ENCODE assay signal across 11 cellular contexts in the genomic region with DNA sequence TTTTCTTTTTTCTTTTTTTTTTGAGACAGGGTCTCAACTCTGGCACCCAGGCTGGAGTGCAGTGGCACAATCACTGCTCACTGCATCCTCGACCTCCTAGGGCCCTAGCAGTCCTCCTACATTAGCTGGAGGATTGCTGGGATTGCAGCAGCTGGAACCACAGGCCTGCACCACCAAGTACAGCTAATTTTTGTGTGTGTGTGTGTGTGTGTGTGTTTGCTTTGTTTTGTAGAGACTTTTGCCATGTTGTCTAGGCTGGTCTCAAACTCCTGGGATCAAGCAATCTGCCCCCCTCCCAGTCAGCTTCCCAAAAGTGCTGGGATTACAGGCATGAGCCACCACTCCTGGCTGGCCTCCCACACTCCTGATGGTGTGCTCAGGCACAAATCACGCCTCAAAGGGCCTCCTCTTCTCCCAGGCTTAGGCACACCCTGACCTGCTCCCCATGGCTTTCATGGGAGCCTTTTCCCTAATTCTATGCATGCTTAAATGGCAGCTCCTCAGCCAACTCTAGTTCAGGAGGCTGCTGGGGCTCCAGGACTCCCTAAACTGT. TPM values are rescaled to one million over a fixed set of nuclear protein-coding genes. Genes with fewer than 3 reads are reported as not detected.
DNase-seq lines count a peak whose midpoint lies in the region; ATAC-seq and TF ChIP-seq lines count a peak whose summit lies in the region.
"Had no signal": no experiment of that assay in that cellular context is flagged by ENCODE, and none has a peak within 500 bp of the region (broad histone marks: within the 10 kb centered on the region; RNA-seq: fewer than 3 reads in every experiment).

No MANE protein-coding gene starts in this region.

- CTCF ChIA-PET in CD4-positive, alpha-beta memory T cell (lab: Charles Lee; ENCODE audit: partially characterized antibody): interaction anchor here (1.0 to 3.5 kb wide), 6 partner anchors 12 to 137 kb away, joined by 3 to 10 read pairs (median 4); partner anchors contain the start of gene MARCKSL1

- peak overlapping the region in 4 of 7 donors; percentile 43 to 72 (median 54) for H3K27ac Mint-ChIP-seq in CD4-positive, alpha-beta memory T cell
- peak overlapping the region; percentile 90 for H3K27ac Mint-ChIP-seq in T-helper 17 cell

- peak in 1 of 5 donors; percentile 30 for DNase-seq in CD4-positive, alpha-beta memory T cell
- DNase-seq in T-helper 17 cell: no peak
- no peak for DNase-seq in foreskin fibroblast
- peak in 1 of 2 donors; percentile 30 for DNase-seq in psoas muscle
- DNase-seq in inferior parietal cortex (ENCODE audit: extremely low spot score): no peak
- DNase-seq in medulla oblongata (ENCODE audit: extremely low spot score): no peak
- DNase-seq in germinal center (ENCODE audit: low spot score): no peak
- DNase-seq in cerebellum (ENCODE audit: low spot score): no peak
- DNase-seq: NCI-H187 treated with DMSO at 0.1 percent for 48 hours; retina; stimulated activated naive CD4-positive, alpha-beta T cell had no signal

- POLR2A ChIA-PET in CD4-positive, alpha-beta memory T cell (lab: Charles Lee; ENCODE audit: partially characterized antibody): interaction anchor here (1.4 to 12.7 kb wide), 6 partner anchors 16 to 147 kb away, joined by 3 to 173 read pairs (median 11); partner anchors contain the start of genes HDAC1, IQCC, LCK and MARCKSL1

- no peak for TF ChIP-seq CTCF in foreskin fibroblast (IDR thresholded peaks at IDR 0.05; ENCODE audit: low read depth, low read length)
- no peak for TF ChIP-seq CTCF in psoas muscle (IDR thresholded peaks at IDR 0.05)

- no peak overlapping the region for H3K27ac ChIP-seq in CD4-positive, alpha-beta memory T cell (ENCODE audit: low read depth, low read length)
- peak overlapping the region; percentile 92 for H3K27ac ChIP-seq in psoas muscle

- peaks cover 37% of the 10 kb centered on the region for H3K4me1 ChIP-seq in CD4-positive, alpha-beta memory T cell (ENCODE audit: insufficient read depth, low read length)
- peaks cover 17% of the 10 kb centered on the region for H3K4me1 ChIP-seq in psoas muscle

- H3K4me3 ChIP-seq in CD4-positive, alpha-beta memory T cell (ENCODE audit: low read length in 2 of 2): no peak overlapping the region
- H3K4me3 ChIP-seq in foreskin fibroblast (ENCODE audit: low read depth in 1 of 2, low read length in 2 of 2) (peak overlapping the region; percentile 71 to 74), psoas muscle (peak overlapping the region; percentile 83)

- H3K36me3 Mint-ChIP-seq in CD4-positive, alpha-beta memory T cell: no peaks in the 10 kb centered on the region
- peaks cover 6% of the 10 kb centered on the region for H3K36me3 Mint-ChIP-seq in T-helper 17 cell (ENCODE audit: low read depth)

- peaks cover 21 to 55% (median 36%) of the 10 kb centered on the region in 4 donors for H3K4me1 Mint-ChIP-seq in CD4-positive, alpha-beta memory T cell
- H3K4me1 Mint-ChIP-seq in T-helper 17 cell: peaks cover 41% of the 10 kb centered on the region

- H3K9me3 ChIP-seq in CD4-positive, alpha-beta memory T cell (ENCODE audit: control insufficient read depth in 1 of 2, low read length in 2 of 2): no peaks in the 10 kb centered on the region
- H3K9me3 ChIP-seq in T-helper 17 cell (ENCODE audit: control insufficient read depth, low read length, poor library complexity, severe bottlenecking) (no peaks in the 10 kb centered on the region), psoas muscle (no peaks in the 10 kb centered on the region)

- H3K27me3 Mint-ChIP-seq in CD4-positive, alpha-beta memory T cell: no peaks in the 10 kb centered on the region
- H3K27me3 Mint-ChIP-seq in T-helper 17 cell: peaks cover 7% of the 10 kb centered on the region

- intact Hi-C loops in CD4-positive, alpha-beta memory T cell (cut with micrococcal nuclease): no loop called here
- intact Hi-C loops in psoas muscle (cut with DNase I): no loop called here

- no peaks in the 10 kb centered on the region for H3K27me3 ChIP-seq in CD4-positive, alpha-beta memory T cell (ENCODE audit: insufficient read depth, low read length)
- H3K27me3 ChIP-seq in psoas muscle (ENCODE audit: insufficient read depth in 3 of 3, low read length in 2 of 3): no peaks in the 10 kb centered on the region

- H3K4me3 Mint-ChIP-seq in CD4-positive, alpha-beta memory T cell: peak overlapping the region; percentile 45 to 86 (median 75)
- H3K4me3 Mint-ChIP-seq in T-helper 17 cell: peak overlapping the region; percentile 85

- WGBS in psoas muscle, 3 donors: 73 to 90% (median 74%) methylated on average over 2 of the region's 2 CpGs

- no peak for ATAC-seq in T-helper 17 cell
- ATAC-seq in psoas muscle: no peak

- H3K36me3 ChIP-seq in CD4-positive, alpha-beta memory T cell (ENCODE audit: insufficient read depth, low read length): no peaks in the 10 kb centered on the region
- H3K36me3 ChIP-seq in psoas muscle (ENCODE audit: insufficient read depth in 1 of 2, low read depth in 1 of 2): peaks cover 0 to 26% of the 10 kb centered on the region in 2 donors

- H3K9me3 Mint-ChIP-seq in CD4-positive, alpha-beta memory T cell: peaks cover 0 to 1% (median 0%) of the 10 kb centered on the region in 8 donors

RNA-seq across cellular contexts. Expression of gene FAM229A, which starts 9.4 kb away (rescaled TPM):
- 10 to 100 TPM; 32.2 to 34.6 TPM for total RNA-seq in CD4-positive, alpha-beta memory T cell
- polyA plus RNA-seq in CD4-positive, alpha-beta memory T cell: under 1 TPM in 1 of 2 donors, not detected in 1; 0.39 TPM
- total RNA-seq in T-helper 17 cell (10 to 100 TPM; 30.1 to 32.9 TPM), psoas muscle (1 to 10 TPM in 3 of 4 donors, under 1 TPM in 1; 0.98 to 4.0 (median 1.7) TPM), cerebellum (3.2 TPM)
- 1 to 10 TPM; 1.8 to 3.1 (median 2.1) TPM for polyA plus RNA-seq in psoas muscle

RNA-seq across cellular contexts. Expression of gene TSSK3, which starts 9.4 kb away (rescaled TPM):
- total RNA-seq in CD4-positive, alpha-beta memory T cell: 1 to 10 TPM; 3.5 to 4.3 TPM
- under 1 TPM in 1 of 2 donors, not detected in 1; 0.73 TPM for polyA plus RNA-seq in CD4-positive, alpha-beta memory T cell
- 1 to 10 TPM in 1 of 2 donors, not detected in 1; 1.2 TPM for total RNA-seq in T-helper 17 cell
- 1 to 10 TPM in 1 of 4 donors, not detected in 3; 1.5 TPM for total RNA-seq in psoas muscle
- 1 to 10 TPM in 1 of 3 donors, under 1 TPM in 2; 0.10 to 4.0 (median 0.12) TPM for polyA plus RNA-seq in psoas muscle
- total RNA-seq in cerebellum: 1.8 TPM

RNA-seq across cellular contexts. Expression of gene MARCKSL1, which starts 16.9 kb away (rescaled TPM):
- total RNA-seq in CD4-positive, alpha-beta memory T cell: 10 to 100 TPM; 46.5 to 47.3 TPM
- polyA plus RNA-seq in CD4-positive, alpha-beta memory T cell: 10 to 100 TPM; 74.5 to 75.9 TPM
- total RNA-seq in T-helper 17 cell (10 to 100 TPM; 18.4 to 24.4 TPM), psoas muscle (1 to 10 TPM; 5.6 to 9.5 (median 8.8) TPM), cerebellum (164 TPM)
- polyA plus RNA-seq in psoas muscle: 10 to 100 TPM in 2 of 3 donors, 1 to 10 TPM in 1; 9.4 to 12.9 (median 12.2) TPM

RNA-seq across cellular contexts. Expression of gene BSDC1, which starts 41.3 kb away (rescaled TPM):
- 100 to 1,000 TPM; 106 to 112 TPM for total RNA-seq in CD4-positive, alpha-beta memory T cell
- 10 to 100 TPM; 29.7 to 46.3 TPM for polyA plus RNA-seq in CD4-positive, alpha-beta memory T cell
- 100 to 1,000 TPM; 177 to 181 TPM for total RNA-seq in T-helper 17 cell
- 10 to 100 TPM; 29.5 to 59.1 (median 34.5) TPM for total RNA-seq in psoas muscle
- polyA plus RNA-seq in psoas muscle: 10 to 100 TPM; 25.4 to 68.4 (median 29.6) TPM
- 58.3 TPM for total RNA-seq in cerebellum

Comparison
In these comparisons a context has a peak if more than half of its experiments do, and no peak if none do; other contexts are left out.
1. H3K4me3 ChIP-seq: peak in foreskin fibroblast (2 of 2) and psoas muscle (single experiment); none in CD4-positive, alpha-beta memory T cell (0 of 2).